In genomic region chr2:109447811-109448210, GRCh38 we compare ENCODE assay signal across 16 cellular contexts.
DNase-seq lines count a peak whose midpoint lies in the region; ATAC-seq and TF ChIP-seq lines count a peak whose summit lies in the region.
"Had no signal": no experiment of that assay in that cellular context is flagged by ENCODE, and none has a peak within 500 bp of the region (broad histone marks: within the 10 kb centered on the region; RNA-seq: fewer than 3 reads in every experiment).

No MANE protein-coding gene starts in this region.

- no peak overlapping the region for H3K4me2 ChIP-seq in fibroblast of lung (ENCODE audit: extremely low read depth, insufficient read depth, low read length)

- H3K27me3 ChIP-seq in WERI-Rb-1 (ENCODE audit: insufficient read depth, low read depth, severe bottlenecking) = no peaks in the 10 kb centered on the region
- no peaks in the 10 kb centered on the region for H3K27me3 ChIP-seq in fibroblast of lung (ENCODE audit: control insufficient read depth, insufficient read depth, low read length)
- no peaks in the 10 kb centered on the region for H3K27me3 ChIP-seq in rectal smooth muscle tissue (ENCODE audit: control insufficient read depth, insufficient read depth, low read length)

- no peak overlapping the region for H3K4me3 ChIP-seq in WERI-Rb-1 (ENCODE audit: low read depth, low read length)
- H3K4me3 ChIP-seq in fibroblast of lung (replicated peaks in 1 of 4; ENCODE audit: control extremely low read depth in 1 of 4, insufficient read depth in 1 of 4, low read depth in 3 of 4, low read length in 4 of 4) = no peak overlapping the region
- H3K4me3 ChIP-seq in rectal smooth muscle tissue (ENCODE audit: low read length) = no peak overlapping the region

- H3K36me3 ChIP-seq in WERI-Rb-1 (no peaks in the 10 kb centered on the region), fibroblast of lung (ENCODE audit: control insufficient read depth, insufficient read depth, low read length) (peaks cover 12% of the 10 kb centered on the region), rectal smooth muscle tissue (ENCODE audit: control insufficient read depth, insufficient read depth, low read length) (no peaks in the 10 kb centered on the region)

- DNase-seq in DMS 273 (lab: John Stamatoyannopoulos, UW; ENCODE audit: unreplicated experiment) (peak; percentile 88), WERI-Rb-1 (peak; percentile 62), fibroblast of lung (ENCODE audit: low read depth in 2 of 2) (peak in 1 of 2 donors; percentile 19), medulla oblongata (ENCODE audit: extremely low spot score) (no peak), NCI-H2029 treated with DMSO at 0.1 percent for 48 hours (lab: John Stamatoyannopoulos, UW) (no peak)
- DNase-seq: activated CD4-positive, CD25-positive, alpha-beta regulatory T cell treated with anti-CD3 and anti-CD28 coated beads, Interleukin-2, amount 50 U/mL, for 72 hours; H9; left colon; natural killer cell; NCI-H1105; NCI-H510A treated with DMSO at 0.1 percent for 48 hours; stimulated activated naive CD4-positive, alpha-beta T cell; SW 1271 had no signal

- H3K9ac ChIP-seq in fibroblast of lung (ENCODE audit: insufficient read depth, low read length) (no peak overlapping the region), rectal smooth muscle tissue (ENCODE audit: low read length) (no peak overlapping the region)

- TF ChIP-seq CTCF in WERI-Rb-1 (IDR thresholded peaks at IDR 0.05; ENCODE audit: low read depth, low read length) (no peak), fibroblast of lung (conservative IDR thresholded peaks at IDR 0.05 in 1 of 2, IDR thresholded peaks at IDR 0.05 in 1 of 2; ENCODE audit: low read depth in 1 of 2, low read length in 2 of 2) (no peak)

- H2AFZ ChIP-seq in fibroblast of lung (ENCODE audit: low read length) = no peak overlapping the region

- no peaks in the 10 kb centered on the region for H4K20me1 ChIP-seq in fibroblast of lung (ENCODE audit: control insufficient read depth, extremely low read depth, insufficient read depth, low read length)

- no peak for ATAC-seq in GM21528 (IDR thresholded peaks at IDR 0.05; ENCODE audit: low FRiP score, unreplicated experiment)
- no peak for ATAC-seq in GM18873 (IDR thresholded peaks at IDR 0.05; ENCODE audit: low FRiP score, unreplicated experiment)
- ATAC-seq: left colon, natural killer cell had no signal

- H3K27ac ChIP-seq in WERI-Rb-1 (peak overlapping the region; percentile 77), fibroblast of lung (ENCODE audit: insufficient read depth, low read length) (peak overlapping the region; percentile 22), rectal smooth muscle tissue (ENCODE audit: low read depth, low read length) (peak overlapping the region; percentile 45)

- no peaks in the 10 kb centered on the region for H3K79me2 ChIP-seq in fibroblast of lung (ENCODE audit: control insufficient read depth, insufficient read depth, low read length)

- H3K4me1 ChIP-seq in fibroblast of lung (ENCODE audit: control insufficient read depth, extremely low read depth, insufficient read depth, low read length) = peaks cover 9% of the 10 kb centered on the region
- peaks cover 12% of the 10 kb centered on the region for H3K4me1 ChIP-seq in rectal smooth muscle tissue (ENCODE audit: control insufficient read depth, insufficient read depth, low read length)

- H3K9me3 ChIP-seq in WERI-Rb-1 (ENCODE audit: severe bottlenecking) (peaks cover 11% of the 10 kb centered on the region), fibroblast of lung (ENCODE audit: control insufficient read depth, insufficient read depth, low read depth, low read length) (no peaks in the 10 kb centered on the region)

Comparison
In these comparisons a context has a peak if more than half of its experiments do, and no peak if none do; other contexts are left out.
1. DNase-seq: peak in DMS 273 (single experiment) and WERI-Rb-1 (single experiment); none in medulla oblongata (single experiment) and NCI-H2029 treated with DMSO at 0.1 percent for 48 hours (single experiment).
2. H3K27ac ChIP-seq: peak in every context shown above with its lines; median percentile 77 in WERI-Rb-1; 45 in rectal smooth muscle tissue; 22 in fibroblast of lung.